11 cellular contexts compared by ENCODE assay signal in genomic region chr7:149238051-149238450, GRCh38. TPM values are rescaled to one million over a fixed set of nuclear protein-coding genes. Genes with fewer than 3 reads are reported as not detected.
DNase-seq lines count a peak whose midpoint lies in the region; ATAC-seq, FAIRE-seq and TF ChIP-seq lines count a peak whose summit lies in the region.
"Had no signal": no experiment of that assay in that cellular context is flagged by ENCODE, and none has a peak within 500 bp of the region (broad histone marks: within the 10 kb centered on the region; RNA-seq: fewer than 3 reads in every experiment).

No MANE protein-coding gene starts in this region.

- no peak for ATAC-seq in K562
- no peak for ATAC-seq in natural killer cell treated with Interleukin-12 subunit alpha and Interleukin-12 subunit beta and Interleukin-15 and Interleukin-18, amount 100 ng/mL, for 72 hours
- ATAC-seq: pancreas had no signal

- TF ChIP-seq POLR2A in K562 (conservative IDR thresholded peaks at IDR 0.05) = no peak

- no peak for FAIRE-seq in K562 (lab: Jason Lieb, UNC)
- FAIRE-seq: pancreas had no signal

- H3K9me1 ChIP-seq in K562 (ENCODE audit: control insufficient read depth, insufficient read depth, low read length) = no peaks in the 10 kb centered on the region

- TF ChIP-seq EP300 in K562 (IDR thresholded peaks at IDR 0.05; ENCODE audit: low read length) = no peak

- DNase-seq in T-helper 2 cell treated with Interferon-gamma antibody and Interleukin-4, amounts not matched to agents 5 μg/mL and 100 μg/mL, for 36 hours (ENCODE audit: low spot score) = no peak
- DNase-seq in T-helper 2 cell (no peak), K562 (ENCODE audit: extremely low read depth in 1 of 4, low spot score in 3 of 4) (no peak), SKM-1 (lab: John Stamatoyannopoulos, UW; ENCODE audit: unreplicated experiment) (no peak), HuH-7.5 (ENCODE audit: low spot score) (no peak), midbrain (lab: John Stamatoyannopoulos, UW) (no peak)
- no peak for DNase-seq in natural killer cell treated with Interleukin-12 subunit alpha and Interleukin-12 subunit beta and Interleukin-15 and Interleukin-18, amount 100 ng/mL, for 72 hours (ENCODE audit: low spot score)
- DNase-seq: foreskin melanocyte, NCI-H1694 had no signal

- H3K36me3 Mint-ChIP-seq in T-helper 2 cell treated with Interferon-gamma antibody and Interleukin-4, amounts not matched to agents 5 μg/mL and 100 μg/mL, for 36 hours (ENCODE audit: low read depth) = peaks cover 13% of the 10 kb centered on the region
- H3K36me3 Mint-ChIP-seq in natural killer cell treated with Interleukin-12 subunit alpha and Interleukin-12 subunit beta and Interleukin-15 and Interleukin-18, amount 100 ng/mL, for 72 hours = peaks cover 8% of the 10 kb centered on the region

- intact Hi-C loops in K562 (cut with micrococcal nuclease) = no loop called here

- peaks cover 20% of the 10 kb centered on the region for H3K4me1 Mint-ChIP-seq in T-helper 2 cell treated with Interferon-gamma antibody and Interleukin-4, amounts not matched to agents 5 μg/mL and 100 μg/mL, for 36 hours (ENCODE audit: low read depth)
- H3K4me1 Mint-ChIP-seq in natural killer cell treated with Interleukin-12 subunit alpha and Interleukin-12 subunit beta and Interleukin-15 and Interleukin-18, amount 100 ng/mL, for 72 hours (ENCODE audit: low read depth in 2 of 2) = peaks cover 21 to 27% of the 10 kb centered on the region in 2 donors

- H2AFZ ChIP-seq in KMS-11 (ENCODE audit: low read depth) (peak overlapping the region; percentile 92), K562 (ENCODE audit: low read depth, low read length) (0 out of 2 replicates have a peak overlapping the region, but pooled peaks have one; percentile 1)

- no peaks in the 10 kb centered on the region for H3K9me3 ChIP-seq in K562 (replicated peaks; ENCODE audit: control insufficient read depth, insufficient read depth, low read depth, low read length)
- H3K9me3 ChIP-seq: pancreas had no signal

- H3K27ac Mint-ChIP-seq in T-helper 2 cell treated with Interferon-gamma antibody and Interleukin-4, amounts not matched to agents 5 μg/mL and 100 μg/mL, for 36 hours = no peak overlapping the region
- peak overlapping the region; percentile 9 to 26 for H3K27ac Mint-ChIP-seq in natural killer cell treated with Interleukin-12 subunit alpha and Interleukin-12 subunit beta and Interleukin-15 and Interleukin-18, amount 100 ng/mL, for 72 hours

- H4K20me1 ChIP-seq in KMS-11 (ENCODE audit: insufficient read depth) (0 out of 2 replicates have a peak, but pooled peaks cover 4% of the 10 kb centered on the region), K562 (replicated peaks; ENCODE audit: control insufficient read depth, insufficient read depth, low read length) (peaks cover 4% of the 10 kb centered on the region; the same call in 1 of the 2 replicates)

- H3K4me1 ChIP-seq in KMS-11 (ENCODE audit: low read depth, poor library complexity, severe bottlenecking) (peaks cover 19% of the 10 kb centered on the region), K562 (replicated peaks in 1 of 2; ENCODE audit: control insufficient read depth in 2 of 2, insufficient read depth in 2 of 2, low read length in 2 of 2) (peaks cover 7 to 12% of the 10 kb centered on the region in 2 experiments)

- BruUV-seq in K562 (replicated peaks; lab: Mats Ljungman, UMichigan) = no TSS peak

- H3K9ac ChIP-seq in KMS-11 (no peak overlapping the region), K562 (ENCODE audit: insufficient read depth in 1 of 2, low read depth in 2 of 2, low read length in 2 of 2) (no peak overlapping the region)

- H3K27ac ChIP-seq in KMS-11 (no peak overlapping the region; the same call in 1 of the 2 replicates), K562 (ENCODE audit: extremely low read depth, low read depth, low read length) (no peak overlapping the region)

- no peak overlapping the region for H3K4me3 ChIP-seq in KMS-11 (IDR thresholded peaks at IDR 0.05; ENCODE audit: insufficient read depth, low read depth, low read length)
- no peak overlapping the region for H3K4me3 ChIP-seq in K562
- H3K4me3 ChIP-seq: pancreas had no signal

- H3K27me3 ChIP-seq in KMS-11 (ENCODE audit: insufficient read depth, low read depth) (0 out of 2 replicates have a peak, but pooled peaks cover 6% of the 10 kb centered on the region), K562 (ENCODE audit: control insufficient read depth in 2 of 2, insufficient read depth in 2 of 2, low read length in 2 of 2) (no peaks in the 10 kb centered on the region)
- H3K27me3 ChIP-seq: pancreas had no signal

- peaks cover 27% of the 10 kb centered on the region for H3K79me2 ChIP-seq in KMS-11 (ENCODE audit: insufficient read depth, low read depth)
- peaks cover 23% of the 10 kb centered on the region for H3K79me2 ChIP-seq in K562 (ENCODE audit: control insufficient read depth, insufficient read depth, low read length)

- peak overlapping the region; percentile 7 for H3K4me3 Mint-ChIP-seq in T-helper 2 cell treated with Interferon-gamma antibody and Interleukin-4, amounts not matched to agents 5 μg/mL and 100 μg/mL, for 36 hours
- peak overlapping the region; percentile 68 for H3K4me3 Mint-ChIP-seq in natural killer cell treated with Interleukin-12 subunit alpha and Interleukin-12 subunit beta and Interleukin-15 and Interleukin-18, amount 100 ng/mL, for 72 hours

- in situ Hi-C loops in K562 (cut with MboI) = no loop called here

- whole genome bisulfite sequencing in K562 (ENCODE audit: insufficient coverage, low coverage, missing lambda C conversion rate) = 24% methylated on average over 3 of the region's 3 CpGs

- no peaks in the 10 kb centered on the region for H3K27me3 Mint-ChIP-seq in T-helper 2 cell treated with Interferon-gamma antibody and Interleukin-4, amounts not matched to agents 5 μg/mL and 100 μg/mL, for 36 hours (ENCODE audit: low read depth)
- peaks cover 5 to 8% of the 10 kb centered on the region in 2 donors for H3K27me3 Mint-ChIP-seq in natural killer cell treated with Interleukin-12 subunit alpha and Interleukin-12 subunit beta and Interleukin-15 and Interleukin-18, amount 100 ng/mL, for 72 hours

- CTCF ChIA-PET in K562 (lab: Yijun Ruan, JAX; ENCODE audit: low intra/inter-chr PET ratio) = no interaction called here

- no peak for TF ChIP-seq CTCF in KMS-11 (conservative IDR thresholded peaks at IDR 0.05; ENCODE audit: low read depth, low read length)
- no peak for TF ChIP-seq CTCF in K562 (IDR thresholded peaks at IDR 0.05 in 2 of 3, conservative IDR thresholded peaks at IDR 0.05 in 1 of 3; ENCODE audit: insufficient read depth in 2 of 3, low read depth in 1 of 3, low read length in 3 of 3)

- H3K9me3 Mint-ChIP-seq in T-helper 2 cell treated with Interferon-gamma antibody and Interleukin-4, amounts not matched to agents 5 μg/mL and 100 μg/mL, for 36 hours = peaks cover 7% of the 10 kb centered on the region
- H3K9me3 Mint-ChIP-seq in natural killer cell treated with Interleukin-12 subunit alpha and Interleukin-12 subunit beta and Interleukin-15 and Interleukin-18, amount 100 ng/mL, for 72 hours = no peaks in the 10 kb centered on the region

- H3K4me2 ChIP-seq in KMS-11 (peak overlapping the region; percentile 99), K562 (ENCODE audit: insufficient read depth, low read length) (no peak overlapping the region)

- no peak for TF ChIP-seq RAD21 in K562 (CRISPR knock-in tag; conservative IDR thresholded peaks at IDR 0.05 in 1 of 2, IDR thresholded peaks at IDR 0.05 in 1 of 2)

- POLR2A ChIA-PET in K562 (lab: Yijun Ruan, JAX) = no interaction called here

- 0 out of 2 replicates have a peak, but pooled peaks cover 4% of the 10 kb centered on the region for H3K36me3 ChIP-seq in KMS-11 (ENCODE audit: insufficient read depth)
- 0 out of 3 replicates have a peak, but pooled peaks cover 3% of the 10 kb centered on the region for H3K36me3 ChIP-seq in K562 (ENCODE audit: control insufficient read depth, insufficient read depth, low read length)
- H3K36me3 ChIP-seq: pancreas had no signal

RNA-seq across cellular contexts. Expression of gene ZNF212, which starts 1.4 kb away (rescaled TPM):
- total RNA-seq in K562 (2011; cell fraction: chromatin; rRNA removed; ENCODE audit: low replicate concordance) = 27.2 and 40.3 TPM in 2 replicates
- total RNA-seq in K562 (2011; cell fraction: nucleolus; rRNA removed) = 25.4 and 28.3 TPM in 2 replicates
- total RNA-seq in K562 (2011; cell fraction: nucleoplasm; rRNA removed) = 21.7 and 25.2 TPM in 2 replicates
- 10.2 and 10.7 TPM in 2 replicates for total RNA-seq in K562 (2014; rRNA removed)
- 6.5 and 7.1 TPM in 2 replicates for total RNA-seq in K562 (2014; rRNA removed; fragmentation: Illumina TruSeq; extraction: Trizol)
- total RNA-seq in K562 (2015; rRNA removed; fragmentation: Illumina TruSeq; extraction: Trizol) = 5.6 and 6.3 TPM in 2 replicates
- 18.0 and 21.4 TPM in 2 replicates for total RNA-seq in K562 (2021)
- polyA plus RNA-seq in K562 (2011; rRNA removed) = 7.2 and 13.3 TPM in 2 replicates
- polyA plus RNA-seq in K562 (2011; cell fraction: cytosol; rRNA removed) = 5.8 and 8.6 TPM in 2 replicates
- polyA plus RNA-seq in K562 (2011; cell fraction: nucleus; rRNA removed) = 21.0 and 21.8 TPM in 2 replicates
- polyA plus RNA-seq in K562 (2012) = 13.3 and 14.1 TPM in 2 replicates
- polyA plus RNA-seq in K562 (2014; fragmentation: Illumina TruSeq; extraction: Trizol) = 11.2 and 14.2 TPM in 2 replicates
- 1 to 10 TPM; 1.8 to 1.9 TPM for polyA plus RNA-seq in K562 (2014; fragmentation: Nextera tagmentation; extraction: Ambion mirVana)
- 11.6 and 14.1 TPM in 2 replicates for polyA plus RNA-seq in K562 (2014; rRNA removed)
- 5.9 and 6.0 TPM in 2 replicates for polyA minus RNA-seq in K562 (2011; rRNA and poly(A)+ RNA removed)
- 4.8 and 5.8 TPM in 2 replicates for polyA minus RNA-seq in K562 (2011; cell fraction: cytosol; rRNA and poly(A)+ RNA removed)
- 7.9 and 12.3 TPM in 2 replicates for polyA minus RNA-seq in K562 (2011; cell fraction: nucleus; rRNA and poly(A)+ RNA removed)
- total RNA-seq in natural killer cell treated with Interleukin-12 subunit alpha and Interleukin-12 subunit beta and Interleukin-15 and Interleukin-18, amount 100 ng/mL, for 72 hours = 10 to 100 TPM; 11.5 to 19.9 TPM

RNA-seq across cellular contexts. Expression of gene ZNF783, which starts 23.9 kb away (rescaled TPM):
- 23.2 and 45.5 TPM in 2 replicates for total RNA-seq in K562 (2011; cell fraction: chromatin; rRNA removed; ENCODE audit: low replicate concordance)
- 23.9 and 27.2 TPM in 2 replicates for total RNA-seq in K562 (2011; cell fraction: nucleolus; rRNA removed)
- 21.1 and 22.8 TPM in 2 replicates for total RNA-seq in K562 (2011; cell fraction: nucleoplasm; rRNA removed)
- total RNA-seq in K562 (2014; rRNA removed) (6.9 and 7.8 TPM in 2 replicates), K562 (2014; rRNA removed; fragmentation: Illumina TruSeq; extraction: Trizol) (3.1 and 3.2 TPM in 2 replicates), K562 (2015; rRNA removed; fragmentation: Illumina TruSeq; extraction: Trizol) (5.0 and 5.1 TPM in 2 replicates), K562 (2021) (9.5 and 11.2 TPM in 2 replicates)
- polyA plus RNA-seq in K562 (2011; rRNA removed) (8.9 and 10.0 TPM in 2 replicates), K562 (2014; fragmentation: Illumina TruSeq; extraction: Trizol) (5.1 and 5.4 TPM in 2 replicates), K562 (2014; fragmentation: Nextera tagmentation; extraction: Ambion mirVana) (1 to 10 TPM in 1 of 2 experiments, under 1 TPM in 1; 0.66 to 1.4 TPM), K562 (2014; rRNA removed) (9.3 and 10.2 TPM in 2 replicates)
- 9.5 and 9.8 TPM in 2 replicates for polyA plus RNA-seq in K562 (2011; cell fraction: cytosol; rRNA removed)
- polyA plus RNA-seq in K562 (2011; cell fraction: nucleus; rRNA removed) = 42.7 and 51.9 TPM in 2 replicates
- 4.8 and 8.8 TPM in 2 replicates for polyA plus RNA-seq in K562 (2012)
- polyA minus RNA-seq in K562 (2011; rRNA and poly(A)+ RNA removed) = 4.7 and 5.2 TPM in 2 replicates
- polyA minus RNA-seq in K562 (2011; cell fraction: cytosol; rRNA and poly(A)+ RNA removed) = 4.0 and 4.6 TPM in 2 replicates
- polyA minus RNA-seq in K562 (2011; cell fraction: nucleus; rRNA and poly(A)+ RNA removed) = 9.8 and 14.9 TPM in 2 replicates
- total RNA-seq in natural killer cell treated with Interleukin-12 subunit alpha and Interleukin-12 subunit beta and Interleukin-15 and Interleukin-18, amount 100 ng/mL, for 72 hours = 10 to 100 TPM; 14.0 to 27.9 TPM

RNA-seq across cellular contexts. Expression of gene ZNF282, which starts 42.7 kb away (rescaled TPM):
- 64.6 and 106 TPM in 2 replicates for total RNA-seq in K562 (2011; cell fraction: chromatin; rRNA removed; ENCODE audit: low replicate concordance)
- 55.3 and 74.2 TPM in 2 replicates for total RNA-seq in K562 (2011; cell fraction: nucleolus; rRNA removed)
- 39.4 and 48.6 TPM in 2 replicates for total RNA-seq in K562 (2011; cell fraction: nucleoplasm; rRNA removed)
- total RNA-seq in K562 (2014; rRNA removed) (32.7 and 38.1 TPM in 2 replicates), K562 (2014; rRNA removed; fragmentation: Illumina TruSeq; extraction: Trizol) (11.2 and 13.2 TPM in 2 replicates), K562 (2015; rRNA removed; fragmentation: Illumina TruSeq; extraction: Trizol) (19.0 and 20.0 TPM in 2 replicates), K562 (2021) (54.6 and 58.6 TPM in 2 replicates)
- polyA plus RNA-seq in K562 (2011; rRNA removed) (13.2 and 23.4 TPM in 2 replicates), K562 (2014; fragmentation: Illumina TruSeq; extraction: Trizol) (17.4 and 25.2 TPM in 2 replicates), K562 (2014; fragmentation: Nextera tagmentation; extraction: Ambion mirVana) (1 to 10 TPM in 1 of 2 experiments, under 1 TPM in 1; 0.76 to 1.3 TPM), K562 (2014; rRNA removed) (25.5 and 37.8 TPM in 2 replicates)
- polyA plus RNA-seq in K562 (2011; cell fraction: cytosol; rRNA removed) = 19.3 and 29.6 TPM in 2 replicates
- 33.7 and 56.0 TPM in 2 replicates for polyA plus RNA-seq in K562 (2011; cell fraction: nucleus; rRNA removed)
- polyA plus RNA-seq in K562 (2012) = 27.1 and 39.5 TPM in 2 replicates
- polyA minus RNA-seq in K562 (2011; rRNA and poly(A)+ RNA removed) = 18.7 and 25.1 TPM in 2 replicates
- polyA minus RNA-seq in K562 (2011; cell fraction: cytosol; rRNA and poly(A)+ RNA removed) = 23.8 and 33.7 TPM in 2 replicates
- 27.5 and 33.3 TPM in 2 replicates for polyA minus RNA-seq in K562 (2011; cell fraction: nucleus; rRNA and poly(A)+ RNA removed)
- 10 to 100 TPM; 37.4 to 46.7 TPM for total RNA-seq in natural killer cell treated with Interleukin-12 subunit alpha and Interleukin-12 subunit beta and Interleukin-15 and Interleukin-18, amount 100 ng/mL, for 72 hours
